Comparison of ENCODE assay signal across 13 cellular contexts in the genomic region with DNA sequence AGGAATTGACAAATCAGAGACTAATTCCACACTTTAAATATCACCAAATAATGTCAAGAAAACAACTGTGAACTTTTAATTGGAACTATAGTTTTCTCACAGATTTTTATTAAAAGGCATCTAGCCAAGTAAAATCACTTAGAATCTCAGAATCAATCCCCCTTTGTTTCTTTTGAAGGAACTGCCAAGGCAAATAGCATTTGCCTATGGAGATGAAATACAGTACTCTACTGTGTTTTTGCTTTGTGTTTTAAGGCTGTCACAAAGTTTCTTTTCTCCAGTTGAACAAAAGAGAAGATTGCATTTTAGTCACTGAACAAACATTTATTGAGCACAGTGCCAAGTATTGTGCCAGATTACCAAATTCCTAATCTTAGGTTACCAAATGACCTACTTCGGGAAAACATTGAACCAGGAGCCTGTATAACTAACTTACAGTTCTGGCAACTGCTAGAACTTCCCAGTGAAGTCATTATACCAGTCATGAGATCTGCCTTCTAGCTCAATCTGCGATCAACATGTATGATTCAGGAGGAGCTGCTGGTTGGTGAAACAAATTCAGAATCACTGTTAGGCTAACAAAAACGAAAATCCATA. TPM values are rescaled to one million over a fixed set of nuclear protein-coding genes. Genes with fewer than 3 reads are reported as not detected.
DNase-seq lines count a peak whose midpoint lies in the region; ATAC-seq, FAIRE-seq and TF ChIP-seq lines count a peak whose summit lies in the region.
"Had no signal": no experiment of that assay in that cellular context is flagged by ENCODE, and none has a peak within 500 bp of the region (broad histone marks: within the 10 kb centered on the region; RNA-seq: fewer than 3 reads in every experiment).

No MANE protein-coding gene starts in this region.

- no peaks in the 10 kb centered on the region for H3K9me2 ChIP-seq in GM23248 (ENCODE audit: insufficient read depth)

- H3K27me3 ChIP-seq in GM23248 (replicated peaks; ENCODE audit: insufficient read depth) (no peaks in the 10 kb centered on the region), K562 (ENCODE audit: control insufficient read depth in 2 of 2, insufficient read depth in 2 of 2, low read length in 2 of 2) (no peaks in the 10 kb centered on the region)

- DNase-seq in GM23248 = peak; percentile 91
- no peak for DNase-seq in K562 (ENCODE audit: extremely low read depth in 1 of 4, low spot score in 3 of 4)
- peak; percentile 98 for DNase-seq in foreskin melanocyte
- no peak for DNase-seq in sciatic nerve (ENCODE audit: low spot score)
- no peak for DNase-seq in Right ventricle myocardium inferior (ENCODE audit: missing footprints)
- DNase-seq in NCI-H187 treated with DMSO at 0.1 percent for 48 hours (lab: John Stamatoyannopoulos, UW) = no peak
- no peak for DNase-seq in GM12891 (ENCODE audit: insufficient read length, low spot score)
- DNase-seq in activated naive CD4-positive, alpha-beta T cell treated with Interleukin-2 at 50 U/mL for 16 hours = no peak
- DNase-seq: activated B cell treated with CpG ODN at 0.5 μM for 24 hours, Caco-2, kidney, NCI-H2029, RPMI8226 had no signal

- H3F3A ChIP-seq in GM23248 (ENCODE audit: insufficient read depth) = peaks cover 17% of the 10 kb centered on the region

- H3K79me2 ChIP-seq in GM23248 (ENCODE audit: insufficient read depth) (peaks cover 19% of the 10 kb centered on the region), K562 (ENCODE audit: control insufficient read depth, insufficient read depth, low read length) (peaks cover 20% of the 10 kb centered on the region)

- TF ChIP-seq POLR2A in K562 (conservative IDR thresholded peaks at IDR 0.05) (no peak), GM12891 (IDR thresholded peaks at IDR 0.05; ENCODE audit: low read depth, low read length) (no peak)

- H3K4me2 ChIP-seq in GM23248 (ENCODE audit: unreplicated experiment) (peak overlapping the region; percentile 55), K562 (ENCODE audit: insufficient read depth, low read length) (no peak overlapping the region)

- POLR2A ChIA-PET in K562 (lab: Yijun Ruan, JAX) = no interaction called here

- no peak for TF ChIP-seq CTCF in K562 (IDR thresholded peaks at IDR 0.05 in 2 of 3, conservative IDR thresholded peaks at IDR 0.05 in 1 of 3; ENCODE audit: insufficient read depth in 2 of 3, low read depth in 1 of 3, low read length in 3 of 3)

- in situ Hi-C loops in GM23248 (cut with MboI) = no loop called here
- in situ Hi-C loops in K562 (cut with MboI) = no loop called here

- peak overlapping the region; percentile 29 for H3K9ac ChIP-seq in GM23248
- no peak overlapping the region for H3K9ac ChIP-seq in K562 (ENCODE audit: insufficient read depth in 1 of 2, low read depth in 2 of 2, low read length in 2 of 2)

- H2AFZ ChIP-seq in GM23248 (peak overlapping the region; percentile 36; the same call in 1 of the 2 replicates), K562 (ENCODE audit: low read depth, low read length) (peak overlapping the region; percentile 61; the same call in 1 of the 2 replicates)

- 0 to 3% methylated on average over 3 of the region's 3 CpGs for WGBS in GM23248 (ENCODE audit: low coverage in 1 of 2, low lambda C conversion rate in 2 of 2, missing lambda C conversion rate in 2 of 2), 2 experiments
- WGBS in K562 (ENCODE audit: insufficient coverage, low coverage, missing lambda C conversion rate) = 33% methylated on average over 3 of the region's 3 CpGs

- intact Hi-C loops in K562 (cut with micrococcal nuclease) = no loop called here
- intact Hi-C loops in sciatic nerve (cut with DNase I) = no loop called here
- intact Hi-C loops in Right ventricle myocardium inferior (cut with DNase I) = no loop called here

- no peak for TF ChIP-seq RAD21 in K562 (CRISPR knock-in tag; conservative IDR thresholded peaks at IDR 0.05 in 1 of 2, IDR thresholded peaks at IDR 0.05 in 1 of 2)

- no peak for TF ChIP-seq EP300 in K562 (IDR thresholded peaks at IDR 0.05; ENCODE audit: low read length)

- peak overlapping the region; percentile 67 for H3K27ac ChIP-seq in GM23248
- H3K27ac ChIP-seq in K562 (ENCODE audit: extremely low read depth, low read depth, low read length) = no peak overlapping the region

- no peaks in the 10 kb centered on the region for H3K9me1 ChIP-seq in K562 (ENCODE audit: control insufficient read depth, insufficient read depth, low read length)

- H3K36me3 ChIP-seq in GM23248 (ENCODE audit: low read depth) (peaks cover 8% of the 10 kb centered on the region), K562 (ENCODE audit: control insufficient read depth, insufficient read depth, low read length) (peaks cover 13% of the 10 kb centered on the region; the same call in 2 of the 3 replicates)

- no peaks in the 10 kb centered on the region for H3K9me3 ChIP-seq in GM23248 (ENCODE audit: low read depth)
- H3K9me3 ChIP-seq in K562 (replicated peaks; ENCODE audit: control insufficient read depth, insufficient read depth, low read depth, low read length) = no peaks in the 10 kb centered on the region
- H3K9me3 ChIP-seq: Caco-2 had no signal

- BruUV-seq in K562 (replicated peaks; lab: Mats Ljungman, UMichigan) = no TSS peak

- H3K4me3 ChIP-seq in GM23248 (no peak overlapping the region), K562 (no peak overlapping the region)

- ATAC-seq in K562 (no peak), sciatic nerve (peak; percentile 16), Right ventricle myocardium inferior (no peak)

- H3K4me1 ChIP-seq in GM23248 (ENCODE audit: insufficient read depth) (peaks cover 19% of the 10 kb centered on the region), K562 (replicated peaks in 1 of 2; ENCODE audit: control insufficient read depth in 2 of 2, insufficient read depth in 2 of 2, low read length in 2 of 2) (peaks cover 6 to 17% of the 10 kb centered on the region in 2 experiments; a peak in 4 of 5 replicates)
- H3K4me1 ChIP-seq: Caco-2 had no signal

- CTCF ChIA-PET in K562 (lab: Yijun Ruan, JAX; ENCODE audit: low intra/inter-chr PET ratio) = no interaction called here

- peaks cover under 1% of the 10 kb centered on the region; the same call in 1 of the 2 replicates for H4K20me1 ChIP-seq in GM23248 (ENCODE audit: insufficient read depth)
- H4K20me1 ChIP-seq in K562 (replicated peaks; ENCODE audit: control insufficient read depth, insufficient read depth, low read length) = peaks cover 8% of the 10 kb centered on the region; the same call in 1 of the 2 replicates

- peak; percentile 42 for FAIRE-seq in K562 (lab: Jason Lieb, UNC)
- FAIRE-seq in GM12891 (lab: Jason Lieb, UNC) = no peak
- FAIRE-seq: kidney had no signal

RNA-seq across cellular contexts. Expression of a gene that starts 3.0 kb away (rescaled TPM):
- total RNA-seq in GM23248 (2014; rRNA removed; shearing (Covaris generic)) = 586 and 786 TPM in 2 replicates
- polyA plus RNA-seq in GM23248 (2016; fragmentation: Nextera tagmentation; extraction: Ambion mirVana) = 1,286 and 1,305 TPM in 2 replicates
- 132 and 247 TPM in 2 replicates for total RNA-seq in K562 (2011; cell fraction: chromatin; rRNA removed; ENCODE audit: low replicate concordance)
- total RNA-seq in K562 (2011; cell fraction: nucleolus; rRNA removed) = 377 and 399 TPM in 2 replicates
- total RNA-seq in K562 (2011; cell fraction: nucleoplasm; rRNA removed) = 354 and 382 TPM in 2 replicates
- 2,054 and 2,801 TPM in 2 replicates for total RNA-seq in K562 (2014; rRNA removed)
- 1,199 and 1,477 TPM in 2 replicates for total RNA-seq in K562 (2014; rRNA removed; fragmentation: Illumina TruSeq; extraction: Trizol)
- total RNA-seq in K562 (2015; rRNA removed; fragmentation: Illumina TruSeq; extraction: Trizol) = 1,630 and 1,692 TPM in 2 replicates
- total RNA-seq in K562 (2021) = 1,581 and 1,675 TPM in 2 replicates
- polyA plus RNA-seq in K562 (2011; rRNA removed) = 1,069 and 1,272 TPM in 2 replicates
- 1,564 and 2,005 TPM in 2 replicates for polyA plus RNA-seq in K562 (2011; cell fraction: cytosol; rRNA removed)
- polyA plus RNA-seq in K562 (2011; cell fraction: nucleus; rRNA removed) = 726 and 879 TPM in 2 replicates
- polyA plus RNA-seq in K562 (2012) = 2,693 and 3,124 TPM in 2 replicates
- polyA plus RNA-seq in K562 (2014; fragmentation: Illumina TruSeq; extraction: Trizol) = 1,681 and 1,922 TPM in 2 replicates
- polyA plus RNA-seq in K562 (2014; fragmentation: Nextera tagmentation; extraction: Ambion mirVana) = 1,000 to 10,000 TPM; 3,942 to 4,143 TPM
- 1,696 and 2,000 TPM in 2 replicates for polyA plus RNA-seq in K562 (2014; rRNA removed)
- polyA minus RNA-seq in K562 (2011; rRNA and poly(A)+ RNA removed) = 966 and 1,497 TPM in 2 replicates
- polyA minus RNA-seq in K562 (2011; cell fraction: cytosol; rRNA and poly(A)+ RNA removed) = 625 and 785 TPM in 2 replicates
- 116 and 251 TPM in 2 replicates for polyA minus RNA-seq in K562 (2011; cell fraction: nucleus; rRNA and poly(A)+ RNA removed)
- 589 TPM for total RNA-seq in sciatic nerve
- total RNA-seq in Right ventricle myocardium inferior = 1,403 TPM
- polyA plus RNA-seq in GM12891 (2012; ENCODE audit: low read depth, missing spikeins) = 1,983 TPM

RNA-seq across cellular contexts. Expression of a gene that starts 24.6 kb away (rescaled TPM):
- total RNA-seq in GM23248 (2014; rRNA removed; shearing (Covaris generic)) = 9.4 and 11.8 TPM in 2 replicates
- polyA plus RNA-seq in GM23248 (2016; fragmentation: Nextera tagmentation; extraction: Ambion mirVana) = 6.8 and 8.7 TPM in 2 replicates
- 56.5 and 86.7 TPM in 2 replicates for total RNA-seq in K562 (2011; cell fraction: chromatin; rRNA removed; ENCODE audit: low replicate concordance)
- total RNA-seq in K562 (2011; cell fraction: nucleolus; rRNA removed) = 65.5 and 66.5 TPM in 2 replicates
- 76.8 and 103 TPM in 2 replicates for total RNA-seq in K562 (2011; cell fraction: nucleoplasm; rRNA removed)
- total RNA-seq in K562 (2014; rRNA removed) = 90.9 and 131 TPM in 2 replicates
- total RNA-seq in K562 (2014; rRNA removed; fragmentation: Illumina TruSeq; extraction: Trizol) = 89.6 and 95.5 TPM in 2 replicates
- 67.4 and 75.0 TPM in 2 replicates for total RNA-seq in K562 (2015; rRNA removed; fragmentation: Illumina TruSeq; extraction: Trizol)
- total RNA-seq in K562 (2021) = 86.1 and 89.1 TPM in 2 replicates
- 112 and 128 TPM in 2 replicates for polyA plus RNA-seq in K562 (2011; rRNA removed)
- polyA plus RNA-seq in K562 (2011; cell fraction: cytosol; rRNA removed) = 115 and 125 TPM in 2 replicates
- 114 and 127 TPM in 2 replicates for polyA plus RNA-seq in K562 (2011; cell fraction: nucleus; rRNA removed)
- polyA plus RNA-seq in K562 (2012) = 64.4 and 69.3 TPM in 2 replicates
- polyA plus RNA-seq in K562 (2014; fragmentation: Illumina TruSeq; extraction: Trizol) = 89.3 and 96.6 TPM in 2 replicates
- polyA plus RNA-seq in K562 (2014; fragmentation: Nextera tagmentation; extraction: Ambion mirVana) = 10 to 100 TPM; 17.8 to 25.8 TPM
- polyA plus RNA-seq in K562 (2014; rRNA removed) = 91.8 and 100 TPM in 2 replicates
- polyA minus RNA-seq in K562 (2011; rRNA and poly(A)+ RNA removed) = 53.0 and 61.8 TPM in 2 replicates
- 24.5 and 25.6 TPM in 2 replicates for polyA minus RNA-seq in K562 (2011; cell fraction: cytosol; rRNA and poly(A)+ RNA removed)
- 17.9 and 22.4 TPM in 2 replicates for polyA minus RNA-seq in K562 (2011; cell fraction: nucleus; rRNA and poly(A)+ RNA removed)
- 8.7 TPM for total RNA-seq in sciatic nerve
- 12.8 TPM for total RNA-seq in Right ventricle myocardium inferior
- polyA plus RNA-seq in GM12891 (2012; ENCODE audit: low read depth, missing spikeins) = 57.4 TPM

RNA-seq across cellular contexts. Expression of a gene that starts 37.5 kb away (rescaled TPM):
- 23.9 and 25.8 TPM in 2 replicates for total RNA-seq in GM23248 (2014; rRNA removed; shearing (Covaris generic))
- polyA plus RNA-seq in GM23248 (2016; fragmentation: Nextera tagmentation; extraction: Ambion mirVana) (19.5 and 19.6 TPM in 2 replicates), K562 (2011; rRNA removed) (37.5 and 60.1 TPM in 2 replicates), K562 (2014; fragmentation: Illumina TruSeq; extraction: Trizol) (29.6 and 39.7 TPM in 2 replicates), K562 (2014; fragmentation: Nextera tagmentation; extraction: Ambion mirVana) (10 to 100 TPM in 1 of 2 experiments, 1 to 10 TPM in 1; 10.0 to 15.6 TPM), K562 (2014; rRNA removed) (33.7 and 42.0 TPM in 2 replicates)
- total RNA-seq in K562 (2011; cell fraction: chromatin; rRNA removed; ENCODE audit: low replicate concordance) = 66.3 and 211 TPM in 2 replicates
- total RNA-seq in K562 (2011; cell fraction: nucleolus; rRNA removed) = 185 and 234 TPM in 2 replicates
- total RNA-seq in K562 (2011; cell fraction: nucleoplasm; rRNA removed) = 108 and 114 TPM in 2 replicates
- total RNA-seq in K562 (2014; rRNA removed) (43.5 and 51.6 TPM in 2 replicates), K562 (2014; rRNA removed; fragmentation: Illumina TruSeq; extraction: Trizol) (24.1 and 30.3 TPM in 2 replicates), K562 (2015; rRNA removed; fragmentation: Illumina TruSeq; extraction: Trizol) (28.6 and 31.9 TPM in 2 replicates), K562 (2021) (93.6 and 97.5 TPM in 2 replicates), sciatic nerve (26.3 TPM), Right ventricle myocardium inferior (11.2 TPM)
- 43.3 and 57.1 TPM in 2 replicates for polyA plus RNA-seq in K562 (2011; cell fraction: cytosol; rRNA removed)
- polyA plus RNA-seq in K562 (2011; cell fraction: nucleus; rRNA removed) = 61.7 and 85.4 TPM in 2 replicates
- 83.6 and 173 TPM in 2 replicates for polyA plus RNA-seq in K562 (2012)
- polyA minus RNA-seq in K562 (2011; rRNA and poly(A)+ RNA removed) = 43.0 and 43.3 TPM in 2 replicates
- polyA minus RNA-seq in K562 (2011; cell fraction: cytosol; rRNA and poly(A)+ RNA removed) = 86.4 and 94.1 TPM in 2 replicates
- polyA minus RNA-seq in K562 (2011; cell fraction: nucleus; rRNA and poly(A)+ RNA removed) = 27.1 and 30.0 TPM in 2 replicates
- polyA plus RNA-seq in GM12891 (2012; ENCODE audit: low read depth, missing spikeins) = 49.5 TPM

Comparison
In these comparisons a context has a peak if more than half of its experiments do, and no peak if none do; other contexts are left out.
1. DNase-seq: peak in GM23248 (single experiment) and foreskin melanocyte (single experiment); none in K562 (0 of 4), sciatic nerve (single experiment), Right ventricle myocardium inferior (single experiment), NCI-H187 treated with DMSO at 0.1 percent for 48 hours (single experiment), GM12891 (single experiment) and activated naive CD4-positive, alpha-beta T cell treated with Interleukin-2 at 50 U/mL for 16 hours (single experiment).